21 cellular contexts compared by ENCODE assay signal in genomic region chr9:115999498-115999897, GRCh38.
DNase-seq lines count a peak whose midpoint lies in the region; ATAC-seq, FAIRE-seq and TF ChIP-seq lines count a peak whose summit lies in the region.
"Had no signal": no experiment of that assay in that cellular context is flagged by ENCODE, and none has a peak within 500 bp of the region (broad histone marks: within the 10 kb centered on the region; RNA-seq: fewer than 3 reads in every experiment).

No MANE protein-coding gene starts in this region.

- H3K27me3 ChIP-seq in bronchial epithelial cell (ENCODE audit: control insufficient read depth, insufficient read depth, low read length), result no peaks in the 10 kb centered on the region
- H3K27me3 ChIP-seq: thyroid gland had no signal

- no peak overlapping the region for H3K4me3 ChIP-seq in bronchial epithelial cell (ENCODE audit: low read depth, low read length)
- no peak overlapping the region for H3K4me3 ChIP-seq in lower leg skin (ENCODE audit: low read depth, poor library complexity, severe bottlenecking)
- H3K4me3 ChIP-seq: thyroid gland had no signal

- intact Hi-C loops in lower leg skin (cut with DNase I; ENCODE audit: low total_unique reads), result no loop called here

- no peak for ATAC-seq in GM21367 (IDR thresholded peaks at IDR 0.05; ENCODE audit: unreplicated experiment)
- ATAC-seq: activated CD8-positive, alpha-beta memory T cell treated with anti-CD3 and anti-CD28 coated beads, Interleukin-2, amount 10 ng/mL, durations not matched to agents 7 days and 5 days had no signal

- WGBS in lower leg skin, 2 donors, result 72 to 78% methylated on average over 2 of the region's 2 CpGs

- FAIRE-seq in bronchial epithelial cell (lab: Jason Lieb, UNC), result no peak
- FAIRE-seq in D721Med (lab: Jason Lieb, UNC), result no peak

- H3K36me3 ChIP-seq in bronchial epithelial cell (ENCODE audit: control insufficient read depth, insufficient read depth, low read length), result no peaks in the 10 kb centered on the region
- H3K36me3 ChIP-seq: thyroid gland had no signal

- no peak for TF ChIP-seq CTCF in bronchial epithelial cell (IDR thresholded peaks at IDR 0.05; ENCODE audit: insufficient read depth, low read length, severe bottlenecking)
- TF ChIP-seq CTCF in lower leg skin (IDR thresholded peaks at IDR 0.05), result no peak
- no peak for TF ChIP-seq CTCF in D721Med (IDR thresholded peaks at IDR 0.05; ENCODE audit: insufficient read depth, missing control alignments)

- no peak for TF ChIP-seq POLR2A in lower leg skin (IDR thresholded peaks at IDR 0.05)

- peak; percentile 39 for DNase-seq in Daoy (ENCODE audit: low read depth)
- peak; percentile 77 for DNase-seq in M059J (ENCODE audit: low read depth)
- DNase-seq in bronchial epithelial cell (ENCODE audit: low read depth), result peak; percentile 84
- DNase-seq in kidney glomerular epithelial cell (lab: John Stamatoyannopoulos, UW), result peak; percentile 43
- no peak for DNase-seq in NCI-H2171 treated with DMSO at 0.1 percent for 48 hours (lab: John Stamatoyannopoulos, UW)
- no peak for DNase-seq in lower leg skin (ENCODE audit: low spot score in 2 of 2)
- no peak for DNase-seq in D721Med (ENCODE audit: insufficient read length, low spot score)
- DNase-seq: activated CD4-positive, alpha-beta T cell treated with anti-CD3 and anti-CD28 coated beads, Interleukin-2, amount 10 ng/mL, durations not matched to agents 24 days and 14 days; activated CD8-positive, alpha-beta memory T cell treated with anti-CD3 and anti-CD28 coated beads, Interleukin-2, amount 10 ng/mL, durations not matched to agents 7 days and 5 days; CD4-positive, alpha-beta memory T cell; DMS79 treated with DMSO at 0.1 percent for 48 hours; NCI-H146; NCI-H2171; NCI-H526 treated with DMSO at 0.1 percent for 48 hours; nephron progenitor cell; posterior cingulate gyrus; SHP77 treated with DMSO at 0.1 percent for 48 hours; stimulated activated CD4-positive, alpha-beta T cell treated with anti-CD3 and anti-CD28 coated beads, Interleukin-1b, Interleukin-23, amount 100 ng/mL, for 48 hours; stimulated activated naive CD4-positive, alpha-beta T cell; thyroid gland had no signal

Comparison
In these comparisons a context has a peak if more than half of its experiments do, and no peak if none do; other contexts are left out.
1. DNase-seq: peak in Daoy (single experiment), M059J (single experiment), bronchial epithelial cell (single experiment) and kidney glomerular epithelial cell (single experiment); none in NCI-H2171 treated with DMSO at 0.1 percent for 48 hours (single experiment), lower leg skin (0 of 2) and D721Med (single experiment).